ENCODE assay signal across 8 cellular contexts in genomic region chr10:26486985-26487850, GRCh38. TPM values are rescaled to one million over a fixed set of nuclear protein-coding genes. Genes with fewer than 3 reads are reported as not detected.
DNase-seq lines count a peak whose midpoint lies in the region; ATAC-seq, FAIRE-seq and TF ChIP-seq lines count a peak whose summit lies in the region.

No MANE protein-coding gene starts in this region.

- peak overlapping the region; percentile 98 for H3K27ac ChIP-seq in astrocyte (ENCODE audit: low read depth, low read length)
- H3K27ac ChIP-seq in stomach, result peak overlapping the region in 4 of 5 donors; percentile 50 to 64 (median 58)

- FAIRE-seq in GM18507 (lab: Jason Lieb, UNC), result peak; percentile 95
- peak; percentile 39 for FAIRE-seq in astrocyte (lab: Jason Lieb, UNC)

- DNase-seq in GM18507 (ENCODE audit: extremely low spot score, insufficient read length, low read depth) (no peak), SW480 (ENCODE audit: low spot score) (peak; percentile 44), astrocyte (ENCODE audit: low read depth) (peak; percentile 97), mesothelial cell of epicardium (ENCODE audit: low spot score in 2 of 2, unreplicated experiment in 2 of 2) (no peak), stomach (no peak), NCI-H1092 (lab: John Stamatoyannopoulos, UW) (no peak), GF-D8 (lab: John Stamatoyannopoulos, UW) (no peak)

- H3K4me3 Mint-ChIP-seq in astrocyte (ENCODE audit: unreplicated experiment), result no peak overlapping the region
- H3K4me3 Mint-ChIP-seq in mesothelial cell of epicardium, result no peak overlapping the region

- no peak overlapping the region for H2AFZ ChIP-seq in astrocyte (ENCODE audit: low read depth, low read length)

- no peak overlapping the region for H3K4me3 ChIP-seq in astrocyte (ENCODE audit: insufficient read depth, low read depth, low read length)
- H3K4me3 ChIP-seq in stomach, result no peak overlapping the region

- H3K36me3 Mint-ChIP-seq in astrocyte (ENCODE audit: low read depth, unreplicated experiment) (no peaks in the 10 kb centered on the region), mesothelial cell of epicardium (no peaks in the 10 kb centered on the region)

- H3K79me2 ChIP-seq in astrocyte (ENCODE audit: insufficient read depth, low read length), result no peaks in the 10 kb centered on the region

- ATAC-seq in HG02938 (IDR thresholded peaks at IDR 0.05; ENCODE audit: unreplicated experiment), result peak; percentile 87

- no peak for TF ChIP-seq POLR2A in stomach (IDR thresholded peaks at IDR 0.05)

- H4K20me1 ChIP-seq in astrocyte (ENCODE audit: insufficient read depth, low read length), result no peaks in the 10 kb centered on the region

- no peaks in the 10 kb centered on the region for H3K36me3 ChIP-seq in astrocyte (ENCODE audit: insufficient read depth, low read length)
- H3K36me3 ChIP-seq in stomach, result no peaks in the 10 kb centered on the region

- H3K4me1 Mint-ChIP-seq in astrocyte (ENCODE audit: low read depth, unreplicated experiment) (peaks cover 39% of the 10 kb centered on the region), mesothelial cell of epicardium (peaks cover 23% of the 10 kb centered on the region)

- peak overlapping the region; percentile 86 for H3K9ac ChIP-seq in astrocyte (ENCODE audit: low read length)

- H3K4me2 ChIP-seq in astrocyte (ENCODE audit: low read length), result peak overlapping the region; percentile 75

- H3K27ac Mint-ChIP-seq in astrocyte (ENCODE audit: unreplicated experiment) (peak overlapping the region; percentile 99), mesothelial cell of epicardium (peak overlapping the region; percentile 10)

- H3K4me1 ChIP-seq in astrocyte (ENCODE audit: insufficient read depth, low read length) (peaks cover 28% of the 10 kb centered on the region), stomach (peaks cover 0 to 30% (median 16%) of the 10 kb centered on the region in 4 donors)

- intact Hi-C loops in stomach (cut with DNase I; ENCODE audit: low total_unique reads), result no loop called here

- no peak for TF ChIP-seq CTCF in astrocyte (IDR thresholded peaks at IDR 0.05; ENCODE audit: insufficient read depth, low read depth, low read length)
- TF ChIP-seq CTCF in mesothelial cell of epicardium (IDR thresholded peaks at IDR 0.05; ENCODE audit: unreplicated experiment), result no peak
- TF ChIP-seq CTCF in stomach (IDR thresholded peaks at IDR 0.05), result no peak

- TF ChIP-seq EP300 in stomach (IDR thresholded peaks at IDR 0.05), result no peak

- WGBS in stomach, 5 donors, result 27 to 31% (median 30%) methylated on average over 11 of the region's 11 CpGs

- H3K27me3 ChIP-seq in astrocyte (ENCODE audit: insufficient read depth, low read length) (no peaks in the 10 kb centered on the region), stomach (no peaks in the 10 kb centered on the region)

- H3K9me3 ChIP-seq in astrocyte (ENCODE audit: insufficient read depth, low read depth, low read length) (no peaks in the 10 kb centered on the region), stomach (no peaks in the 10 kb centered on the region)

- H3K9me3 Mint-ChIP-seq in astrocyte (ENCODE audit: unreplicated experiment), result no peaks in the 10 kb centered on the region
- H3K9me3 Mint-ChIP-seq in mesothelial cell of epicardium, result peaks cover 2% of the 10 kb centered on the region

- H3K27me3 Mint-ChIP-seq in astrocyte (ENCODE audit: low read depth, unreplicated experiment) (no peaks in the 10 kb centered on the region), mesothelial cell of epicardium (ENCODE audit: low read depth) (no peaks in the 10 kb centered on the region)

RNA-seq across cellular contexts. Expression of gene APBB1IP, which starts 49.1 kb away (rescaled TPM):
- 0.23 TPM in 1 of 2 replicates, not detected in the other for total RNA-seq in astrocyte
- total RNA-seq in mesothelial cell of epicardium, result 0.20 to 0.22 TPM in 2 of 3 replicates, not detected in the other
- 1 to 10 TPM in 4 of 5 donors, not detected in 1; 1.2 to 4.0 (median 2.3) TPM for total RNA-seq in stomach
- 1 to 10 TPM; 3.1 to 4.7 (median 3.7) TPM for polyA plus RNA-seq in stomach

Comparison
In these comparisons a context has a peak if more than half of its experiments do, and no peak if none do; other contexts are left out.
1. DNase-seq: peak in SW480 (single experiment) and astrocyte (single experiment); none in GM18507 (single experiment), mesothelial cell of epicardium (0 of 2), stomach (single experiment), NCI-H1092 (single experiment) and GF-D8 (single experiment).